Comparison of ENCODE assay signal across 35 cellular contexts in genomic region chr4:5222047-5222446, GRCh38.
"Had no signal": no experiment of that assay in that cellular context is flagged by ENCODE, and none has a peak within 500 bp of the region (broad histone marks: within the 10 kb centered on the region; RNA-seq: fewer than 3 reads in every experiment).

No MANE protein-coding gene starts in this region.

- H3K4me3 ChIP-seq: MG63 had no signal

- DNase-seq: Karpas-422, Kasumi-1, MG63, MM.1S, MV-4-11, NCI-H1048, NCI-H1092, NCI-H1092 treated with DMSO at 0.1 percent for 48 hours, NCI-H1105, NCI-H1105 treated with DMSO at 0.1 percent for 48 hours, NCI-H1417, NCI-H1417 treated with DMSO at 0.1 percent for 48 hours, NCI-H1436, NCI-H1436 treated with DMSO at 0.1 percent for 48 hours, NCI-H146, NCI-H1694, NCI-H1694 treated with DMSO at 0.1 percent for 48 hours, NCI-H187, NCI-H187 treated with DMSO at 0.1 percent for 48 hours, NCI-H1930, NCI-H2029, NCI-H2029 treated with DMSO at 0.1 percent for 48 hours, NCI-H2081, NCI-H2081 treated with DMSO at 0.1 percent for 48 hours, NCI-H2107, NCI-H2171, NCI-H2171 treated with DMSO at 0.1 percent for 48 hours, NCI-H2227 treated with DMSO at 0.1 percent for 48 hours, NCI-H226, NCI-H345, NCI-H446, NCI-H446 treated with DMSO at 0.1 percent for 48 hours, NCI-H510A, NCI-H510A treated with DMSO at 0.1 percent for 48 hours, NCI-H524 had no signal

- H3K36me3 ChIP-seq: MG63 had no signal

- H3K9me3 ChIP-seq: MG63 had no signal

- H3K27me3 ChIP-seq: MG63 had no signal
